In the genomic region with DNA sequence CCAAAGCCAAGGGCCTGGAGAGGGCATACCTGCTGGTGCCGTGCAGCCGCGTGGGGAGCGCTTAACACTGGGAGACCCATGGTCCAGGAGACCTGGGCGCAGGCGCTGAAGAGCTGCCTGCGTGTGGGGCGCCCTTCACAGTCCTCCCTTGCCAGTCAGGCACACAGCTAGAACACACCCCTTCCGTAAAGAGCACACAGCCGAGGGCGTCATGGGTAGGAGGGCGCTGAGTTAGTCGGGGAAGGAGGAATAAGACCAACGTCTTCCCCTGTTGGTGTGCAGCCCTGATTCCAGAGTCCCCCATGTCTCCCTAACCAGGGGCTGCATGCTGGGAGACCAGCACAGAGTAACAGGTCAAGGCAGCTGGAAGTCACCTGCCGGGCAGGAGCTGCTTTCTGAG, we compare ENCODE assay signal across 15 cellular contexts.
DNase-seq lines count a peak whose midpoint lies in the region; ATAC-seq, FAIRE-seq and TF ChIP-seq lines count a peak whose summit lies in the region.
"Had no signal": no experiment of that assay in that cellular context is flagged by ENCODE, and none has a peak within 500 bp of the region (broad histone marks: within the 10 kb centered on the region; RNA-seq: fewer than 3 reads in every experiment).

No MANE protein-coding gene starts in this region.

- H4K20me1 ChIP-seq in H1 (replicated peaks in 1 of 2; ENCODE audit: control insufficient read depth in 1 of 2, insufficient read depth in 2 of 2, low read length in 2 of 2) = no peaks in the 10 kb centered on the region

- H2AFZ ChIP-seq in H1 (ENCODE audit: low read length) = no peak overlapping the region

- no peak overlapping the region for H3K27ac Mint-ChIP-seq in activated CD4-positive, alpha-beta memory T cell treated with anti-CD3 and anti-CD28 coated beads for 36 hours
- no peak overlapping the region for H3K27ac Mint-ChIP-seq in activated CD4-positive, alpha-beta memory T cell treated with anti-CD3 and anti-CD28 coated beads, Interleukin-2, amount 10 ng/mL, durations not matched to agents 7 days and 5 days
- no peak overlapping the region for H3K27ac Mint-ChIP-seq in stimulated activated memory B cell treated with anti-CD40 and anti-IgM and Interleukin-4, amounts not matched to agents 10 μg/mL and 1 μg/mL and 100 μg/mL, for 72 hours

- FAIRE-seq in H1 (lab: Jason Lieb, UNC) = no peak
- FAIRE-seq: frontal cortex had no signal

- H3K27me3 Mint-ChIP-seq in activated CD4-positive, alpha-beta memory T cell treated with anti-CD3 and anti-CD28 coated beads for 36 hours = no peaks in the 10 kb centered on the region
- no peaks in the 10 kb centered on the region for H3K27me3 Mint-ChIP-seq in activated CD4-positive, alpha-beta memory T cell treated with anti-CD3 and anti-CD28 coated beads, Interleukin-2, amount 10 ng/mL, durations not matched to agents 7 days and 5 days
- no peaks in the 10 kb centered on the region for H3K27me3 Mint-ChIP-seq in stimulated activated memory B cell treated with anti-CD40 and anti-IgM and Interleukin-4, amounts not matched to agents 10 μg/mL and 1 μg/mL and 100 μg/mL, for 72 hours

- peak overlapping the region; percentile 73; the same call in 1 of the 2 replicates for H3K18ac ChIP-seq in H1 (ENCODE audit: extremely low read depth, low read length)

- H2BK12ac ChIP-seq in H1 (ENCODE audit: low read depth, low read length) = no peak overlapping the region

- intact Hi-C loops in activated CD4-positive, alpha-beta memory T cell treated with anti-CD3 and anti-CD28 coated beads for 36 hours (cut with micrococcal nuclease) = no loop called here

- in situ Hi-C loops in SK-MEL-5 (cut with HindIII; ENCODE audit: low pct_unique_long_range_greater_than_20kb, low sequenced_read_pairs) (no loop called here), ACHN (cut with HindIII; ENCODE audit: low pct_ligation_motif_present, low pct_unique_long_range_greater_than_20kb, low sequenced_read_pairs) (no loop called here)

- H3K56ac ChIP-seq in H1 (replicated peaks; ENCODE audit: insufficient read length, low read depth, low read length) = no peak overlapping the region

- 89% methylated on average over 15 of the region's 15 CpGs; no CpG with 5 or more reads in 1 of the 2 experiments for WGBS in H1 (ENCODE audit: extremely low coverage in 1 of 2, insufficient coverage in 1 of 2, insufficient read length in 1 of 2, insufficient replicate concordance in 2 of 2, low coverage in 1 of 2, low lambda C conversion rate in 2 of 2, missing lambda C conversion rate in 1 of 2), 2 experiments

- H3K4me3 ChIP-seq in H1 (ENCODE audit: extremely low read depth in 1 of 4, insufficient read depth in 2 of 4, low read depth in 3 of 4, low read length in 4 of 4) = no peak overlapping the region
- H3K4me3 ChIP-seq: colonic mucosa, right lobe of liver had no signal

- 0 out of 2 replicates have a peak overlapping the region, but pooled peaks have one; percentile 82 for H2BK15ac ChIP-seq in H1 (ENCODE audit: low read length)

- no peaks in the 10 kb centered on the region for H3K27me3 ChIP-seq in H1 (replicated peaks in 1 of 4; ENCODE audit: control insufficient read depth in 3 of 4, extremely low read depth in 1 of 4, insufficient read depth in 3 of 4, low read length in 3 of 4)
- H3K27me3 ChIP-seq: colonic mucosa, right lobe of liver had no signal

- no peak overlapping the region for H3K27ac ChIP-seq in H1 (ENCODE audit: low read depth, low read length)
- H3K27ac ChIP-seq: colonic mucosa, HL-60, right lobe of liver had no signal

- DNase-seq in activated CD4-positive, alpha-beta memory T cell treated with anti-CD3 and anti-CD28 coated beads for 36 hours = peak; percentile 40
- DNase-seq in activated CD4-positive, alpha-beta memory T cell treated with anti-CD3 and anti-CD28 coated beads, Interleukin-2, amount 10 ng/mL, durations not matched to agents 7 days and 5 days = no peak
- DNase-seq in SK-MEL-5 (ENCODE audit: low read depth, low spot score) (peak; percentile 75), H1 (ENCODE audit: low read depth in 1 of 2, low spot score in 2 of 2) (no peak), ACHN (no peak), NCI-H1694 treated with DMSO at 0.1 percent for 48 hours (lab: John Stamatoyannopoulos, UW) (no peak), EL (no peak)
- DNase-seq: colonic mucosa, GF-D8, NCI-H1105, NCI-H82, right lobe of liver had no signal

- H3K36me3 Mint-ChIP-seq in activated CD4-positive, alpha-beta memory T cell treated with anti-CD3 and anti-CD28 coated beads for 36 hours = peaks cover 12% of the 10 kb centered on the region
- peaks cover 29% of the 10 kb centered on the region for H3K36me3 Mint-ChIP-seq in activated CD4-positive, alpha-beta memory T cell treated with anti-CD3 and anti-CD28 coated beads, Interleukin-2, amount 10 ng/mL, durations not matched to agents 7 days and 5 days (ENCODE audit: low read depth)
- H3K36me3 Mint-ChIP-seq in stimulated activated memory B cell treated with anti-CD40 and anti-IgM and Interleukin-4, amounts not matched to agents 10 μg/mL and 1 μg/mL and 100 μg/mL, for 72 hours = peaks cover 26% of the 10 kb centered on the region

- no peaks in the 10 kb centered on the region for H3K79me1 ChIP-seq in H1 (ENCODE audit: low read depth, low read length)

- no peaks in the 10 kb centered on the region for H3K9me3 Mint-ChIP-seq in activated CD4-positive, alpha-beta memory T cell treated with anti-CD3 and anti-CD28 coated beads for 36 hours
- no peaks in the 10 kb centered on the region for H3K9me3 Mint-ChIP-seq in activated CD4-positive, alpha-beta memory T cell treated with anti-CD3 and anti-CD28 coated beads, Interleukin-2, amount 10 ng/mL, durations not matched to agents 7 days and 5 days
- H3K9me3 Mint-ChIP-seq in stimulated activated memory B cell treated with anti-CD40 and anti-IgM and Interleukin-4, amounts not matched to agents 10 μg/mL and 1 μg/mL and 100 μg/mL, for 72 hours = no peaks in the 10 kb centered on the region

- CTCF ChIA-PET in activated CD4-positive, alpha-beta memory T cell treated with anti-CD3 and anti-CD28 coated beads for 36 hours (lab: Charles Lee) = no interaction called here
- CTCF ChIA-PET in activated CD4-positive, alpha-beta memory T cell treated with anti-CD3 and anti-CD28 coated beads, Interleukin-2, amount 10 ng/mL, durations not matched to agents 7 days and 5 days (lab: Charles Lee) = no interaction called here
- CTCF ChIA-PET in H1 (lab: Charles Lee; ENCODE audit: partially characterized antibody) = interaction anchor here (0.6 to 1.7 kb wide), 4 partner anchors 9 to 397 kb away, joined by 3 to 5 read pairs (median 3); no protein-coding TSS in a partner anchor

- H3K23ac ChIP-seq in H1 (ENCODE audit: insufficient read length) = no peak overlapping the region

- no peaks in the 10 kb centered on the region for H3K23me2 ChIP-seq in H1 (ENCODE audit: low read depth, low read length)

- no peak overlapping the region for H3K4me3 Mint-ChIP-seq in activated CD4-positive, alpha-beta memory T cell treated with anti-CD3 and anti-CD28 coated beads for 36 hours
- H3K4me3 Mint-ChIP-seq in activated CD4-positive, alpha-beta memory T cell treated with anti-CD3 and anti-CD28 coated beads, Interleukin-2, amount 10 ng/mL, durations not matched to agents 7 days and 5 days = no peak overlapping the region
- no peak overlapping the region for H3K4me3 Mint-ChIP-seq in stimulated activated memory B cell treated with anti-CD40 and anti-IgM and Interleukin-4, amounts not matched to agents 10 μg/mL and 1 μg/mL and 100 μg/mL, for 72 hours

- no peak overlapping the region for H2BK120ac ChIP-seq in H1 (replicated peaks; ENCODE audit: low read depth, low read length)

- no peak overlapping the region for H4K8ac ChIP-seq in H1 (ENCODE audit: extremely low read depth, insufficient read depth, low read length)

- H3K9ac ChIP-seq in H1 (replicated peaks in 1 of 4; ENCODE audit: extremely low read depth in 1 of 4, low read depth in 3 of 4, low read length in 3 of 4) = no peak overlapping the region

- H3K4me1 Mint-ChIP-seq in activated CD4-positive, alpha-beta memory T cell treated with anti-CD3 and anti-CD28 coated beads for 36 hours (ENCODE audit: low read depth) = peaks cover 21% of the 10 kb centered on the region
- peaks cover 7% of the 10 kb centered on the region for H3K4me1 Mint-ChIP-seq in activated CD4-positive, alpha-beta memory T cell treated with anti-CD3 and anti-CD28 coated beads, Interleukin-2, amount 10 ng/mL, durations not matched to agents 7 days and 5 days
- H3K4me1 Mint-ChIP-seq in stimulated activated memory B cell treated with anti-CD40 and anti-IgM and Interleukin-4, amounts not matched to agents 10 μg/mL and 1 μg/mL and 100 μg/mL, for 72 hours = peaks cover 26% of the 10 kb centered on the region

- no peak overlapping the region for H4K91ac ChIP-seq in H1 (replicated peaks; ENCODE audit: insufficient read length, low read length)

- POLR2A ChIA-PET in activated CD4-positive, alpha-beta memory T cell treated with anti-CD3 and anti-CD28 coated beads for 36 hours (lab: Charles Lee) = interaction anchor here (0.7 kb wide), 1 partner anchor 27 kb away, joined by 3 read pairs; no protein-coding TSS in a partner anchor
- POLR2A ChIA-PET in activated CD4-positive, alpha-beta memory T cell treated with anti-CD3 and anti-CD28 coated beads, Interleukin-2, amount 10 ng/mL, durations not matched to agents 7 days and 5 days (lab: Charles Lee) = interaction anchor here (0.6 to 2.0 kb wide), 6 partner anchors 10 to 104 kb away, joined by 3 to 18 read pairs (median 4); no protein-coding TSS in a partner anchor
- POLR2A ChIA-PET in H1 (lab: Charles Lee; ENCODE audit: partially characterized antibody) = interaction anchor here (1.1 kb wide), 1 partner anchor 10 kb away, joined by 3 read pairs; no protein-coding TSS in a partner anchor

- peak; percentile 44 for ATAC-seq in stimulated activated memory B cell treated with anti-CD40 and anti-IgM and Interleukin-4, amounts not matched to agents 10 μg/mL and 1 μg/mL and 100 μg/mL, for 72 hours

- H3K14ac ChIP-seq in H1 (ENCODE audit: insufficient read length) = no peak overlapping the region

- peaks cover 3 to 14% (median 6%) of the 10 kb centered on the region in 4 experiments for H3K4me1 ChIP-seq in H1 (replicated peaks in 1 of 4; ENCODE audit: control insufficient read depth in 3 of 4, insufficient read depth in 4 of 4, low read length in 3 of 4)
- H3K4me1 ChIP-seq: colonic mucosa, right lobe of liver had no signal

- H2BK20ac ChIP-seq in H1 (ENCODE audit: low read length) = no peak overlapping the region; the same call in 1 of the 2 replicates

- TF ChIP-seq RAD21 in H1 (IDR thresholded peaks at IDR 0.05 in 1 of 2, conservative IDR thresholded peaks at IDR 0.05 in 1 of 2; ENCODE audit: low read depth in 2 of 2, low read length in 2 of 2) = no peak

- TF ChIP-seq POLR2A in H1 (IDR thresholded peaks at IDR 0.05; ENCODE audit: control extremely low read depth in 1 of 2, low read depth in 2 of 2, low read length in 2 of 2) = no peak

- no peak overlapping the region for H3K4ac ChIP-seq in H1 (replicated peaks; ENCODE audit: insufficient read length, low read depth, low read length)

- no peak overlapping the region; a peak in 1 of 4 replicates for H3K4me2 ChIP-seq in H1 (ENCODE audit: insufficient read depth in 1 of 2, low read depth in 2 of 2, low read length in 2 of 2)

- no peak for TF ChIP-seq EP300 in H1 (IDR thresholded peaks at IDR 0.05; ENCODE audit: borderline replicate concordance in 1 of 2, low read depth in 2 of 2, low read length in 2 of 2)

- no peak for TF ChIP-seq CTCF in H1 (IDR thresholded peaks at IDR 0.05; ENCODE audit: control extremely low read depth in 1 of 3, insufficient read depth in 1 of 3, low read depth in 1 of 3, low read length in 3 of 3)

- peak overlapping the region; percentile 73; the same call in 1 of the 2 replicates for H2BK5ac ChIP-seq in H1 (ENCODE audit: low read depth, low read length)

- no peak overlapping the region for H4K5ac ChIP-seq in H1 (ENCODE audit: insufficient read length, low read depth, low read length)

- no peaks in the 10 kb centered on the region for H3K9me3 ChIP-seq in H1 (ENCODE audit: insufficient read depth in 2 of 2, low read depth in 1 of 2, low read length in 1 of 2)
- H3K9me3 ChIP-seq: colonic mucosa, right lobe of liver had no signal

- H2AK5ac ChIP-seq in H1 (ENCODE audit: low read depth, low read length) = no peak overlapping the region

- no peaks in the 10 kb centered on the region for H3K79me2 ChIP-seq in H1 (ENCODE audit: control insufficient read depth in 1 of 2, insufficient read depth in 2 of 2, low read length in 2 of 2)

- no peaks in the 10 kb centered on the region for H3K36me3 ChIP-seq in H1 (ENCODE audit: control insufficient read depth in 2 of 4, insufficient read depth in 4 of 4, low read length in 3 of 4)
- H3K36me3 ChIP-seq: colonic mucosa, right lobe of liver had no signal

Comparison
In these comparisons a context has a peak if more than half of its experiments do, and no peak if none do; other contexts are left out.
1. DNase-seq: peak in activated CD4-positive, alpha-beta memory T cell treated with anti-CD3 and anti-CD28 coated beads for 36 hours (single experiment) and SK-MEL-5 (single experiment); none in activated CD4-positive, alpha-beta memory T cell treated with anti-CD3 and anti-CD28 coated beads, Interleukin-2, amount 10 ng/mL, durations not matched to agents 7 days and 5 days (single experiment), H1 (0 of 2), ACHN (single experiment), NCI-H1694 treated with DMSO at 0.1 percent for 48 hours (single experiment) and EL (single experiment).